1 cellular context compared by ENCODE assay signal in genomic region chr1:2412773-2413494, GRCh38.
TF ChIP-seq lines count a peak whose summit lies in the region.

No MANE protein-coding gene starts in this region.

TF ChIP-seq in HepG2, 621 proteins besides CTCF, POLR2A, EP300 and RAD21 (continued from another document and continues in another):
- TF ChIP-seq PBX2 (CRISPR knock-in tag; IDR thresholded peaks at IDR 0.05) (no peak), YEATS4 (CRISPR knock-in tag; IDR thresholded peaks at IDR 0.05; ENCODE audit: borderline replicate concordance) (peak; percentile 92; the same call in 1 of the 2 replicates), SOX6 (IDR thresholded peaks at IDR 0.05) (no peak), SOX6 (CRISPR knock-in tag; IDR thresholded peaks at IDR 0.05) (no peak), ZNF580 (CRISPR knock-in tag; IDR thresholded peaks at IDR 0.05; ENCODE audit: borderline replicate concordance, low read depth) (peak; percentile 67; the same call in 1 of the 2 replicates), PITX1 (CRISPR knock-in tag; IDR thresholded peaks at IDR 0.05) (no peak), ZNF251 (CRISPR knock-in tag; IDR thresholded peaks at IDR 0.05) (0 out of 2 replicates have a peak, but pooled peaks have one; percentile 59), HOXA9 (CRISPR knock-in tag; IDR thresholded peaks at IDR 0.05; ENCODE audit: borderline replicate concordance) (0 out of 2 replicates have a peak, but pooled peaks have one; percentile 53), ZSCAN31 (CRISPR knock-in tag; IDR thresholded peaks at IDR 0.05; ENCODE audit: low read depth) (peak; percentile 18; the same call in 1 of the 2 replicates), ZNF44 (CRISPR knock-in tag; IDR thresholded peaks at IDR 0.05) (peak; percentile 62; the same call in 1 of the 2 replicates), PAWR (CRISPR knock-in tag; IDR thresholded peaks at IDR 0.05; ENCODE audit: borderline replicate concordance) (no peak), ZBTB43 (CRISPR knock-in tag; conservative IDR thresholded peaks at IDR 0.05) (peak; percentile 71), ZNF160 (CRISPR knock-in tag; IDR thresholded peaks at IDR 0.05) (no peak), TAF1 (CRISPR knock-in tag; IDR thresholded peaks at IDR 0.05) (peak; percentile 66), ZNF329 (CRISPR knock-in tag; IDR thresholded peaks at IDR 0.05; ENCODE audit: low read depth) (peak; percentile 43; the same call in 1 of the 2 replicates), ARNT2 (CRISPR knock-in tag; IDR thresholded peaks at IDR 0.05; ENCODE audit: low read depth) (peak; percentile 85), ZFP1 (CRISPR knock-in tag; IDR thresholded peaks at IDR 0.05) (no peak), NONO (IDR thresholded peaks at IDR 0.05) (no peak), NONO (CRISPR knock-in tag; conservative IDR thresholded peaks at IDR 0.05) (peak; percentile 42; the same call in 1 of the 2 replicates), ZMYM2 (CRISPR knock-in tag; IDR thresholded peaks at IDR 0.05) (no peak), THAP11 (CRISPR knock-in tag; IDR thresholded peaks at IDR 0.05) (no peak), E2F5 (CRISPR knock-in tag; conservative IDR thresholded peaks at IDR 0.05) (peak; percentile 76; the same call in 1 of the 2 replicates), TBX3 (IDR thresholded peaks at IDR 0.05; ENCODE audit: borderline replicate concordance) (no peak), TFDP2 (CRISPR knock-in tag; IDR thresholded peaks at IDR 0.05) (peak; percentile 83), ZNF839 (CRISPR knock-in tag; IDR thresholded peaks at IDR 0.05; ENCODE audit: borderline replicate concordance) (0 out of 2 replicates have a peak, but pooled peaks have one; percentile 12), ETV6 (CRISPR knock-in tag; conservative IDR thresholded peaks at IDR 0.05) (peak; percentile 37; the same call in 1 of the 2 replicates), RNF2 (conservative IDR thresholded peaks at IDR 0.05; ENCODE audit: low read depth) (peak; percentile 95), ZNF746 (CRISPR knock-in tag; IDR thresholded peaks at IDR 0.05) (0 out of 2 replicates have a peak, but pooled peaks have one; percentile 21), ZNF816 (CRISPR knock-in tag; IDR thresholded peaks at IDR 0.05; ENCODE audit: borderline replicate concordance) (no peak; the same call in 1 of the 2 replicates), MAFF (IDR thresholded peaks at IDR 0.05; ENCODE audit: low read depth, low read length) (no peak), ZFP82 (CRISPR knock-in tag; IDR thresholded peaks at IDR 0.05; ENCODE audit: borderline replicate concordance) (peak; percentile 89; the same call in 1 of the 2 replicates)
- TF ChIP-seq, protein P1, sequence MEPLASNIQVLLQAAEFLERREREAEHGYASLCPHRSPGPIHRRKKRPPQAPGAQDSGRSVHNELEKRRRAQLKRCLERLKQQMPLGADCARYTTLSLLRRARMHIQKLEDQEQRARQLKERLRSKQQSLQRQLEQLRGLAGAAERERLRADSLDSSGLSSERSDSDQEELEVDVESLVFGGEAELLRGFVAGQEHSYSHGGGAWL (CRISPR knock-in tag; IDR thresholded peaks at IDR 0.05), result peak; percentile 69; the same call in 1 of the 2 replicates
- TF ChIP-seq, protein P2, sequence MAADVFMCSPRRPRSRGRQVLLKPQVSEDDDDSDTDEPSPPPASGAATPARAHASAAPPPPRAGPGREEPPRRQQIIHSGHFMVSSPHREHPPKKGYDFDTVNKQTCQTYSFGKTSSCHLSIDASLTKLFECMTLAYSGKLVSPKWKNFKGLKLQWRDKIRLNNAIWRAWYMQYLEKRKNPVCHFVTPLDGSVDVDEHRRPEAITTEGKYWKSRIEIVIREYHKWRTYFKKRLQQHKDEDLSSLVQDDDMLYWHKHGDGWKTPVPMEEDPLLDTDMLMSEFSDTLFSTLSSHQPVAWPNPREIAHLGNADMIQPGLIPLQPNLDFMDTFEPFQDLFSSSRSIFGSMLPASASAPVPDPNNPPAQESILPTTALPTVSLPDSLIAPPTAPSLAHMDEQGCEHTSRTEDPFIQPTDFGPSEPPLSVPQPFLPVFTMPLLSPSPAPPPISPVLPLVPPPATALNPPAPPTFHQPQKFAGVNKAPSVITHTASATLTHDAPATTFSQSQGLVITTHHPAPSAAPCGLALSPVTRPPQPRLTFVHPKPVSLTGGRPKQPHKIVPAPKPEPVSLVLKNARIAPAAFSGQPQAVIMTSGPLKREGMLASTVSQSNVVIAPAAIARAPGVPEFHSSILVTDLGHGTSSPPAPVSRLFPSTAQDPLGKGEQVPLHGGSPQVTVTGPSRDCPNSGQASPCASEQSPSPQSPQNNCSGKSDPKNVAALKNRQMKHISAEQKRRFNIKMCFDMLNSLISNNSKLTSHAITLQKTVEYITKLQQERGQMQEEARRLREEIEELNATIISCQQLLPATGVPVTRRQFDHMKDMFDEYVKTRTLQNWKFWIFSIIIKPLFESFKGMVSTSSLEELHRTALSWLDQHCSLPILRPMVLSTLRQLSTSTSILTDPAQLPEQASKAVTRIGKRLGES (CRISPR knock-in tag; IDR thresholded peaks at IDR 0.05; ENCODE audit: borderline replicate concordance), result 0 out of 2 replicates have a peak, but pooled peaks have one; percentile 38
- TF ChIP-seq, protein P3, sequence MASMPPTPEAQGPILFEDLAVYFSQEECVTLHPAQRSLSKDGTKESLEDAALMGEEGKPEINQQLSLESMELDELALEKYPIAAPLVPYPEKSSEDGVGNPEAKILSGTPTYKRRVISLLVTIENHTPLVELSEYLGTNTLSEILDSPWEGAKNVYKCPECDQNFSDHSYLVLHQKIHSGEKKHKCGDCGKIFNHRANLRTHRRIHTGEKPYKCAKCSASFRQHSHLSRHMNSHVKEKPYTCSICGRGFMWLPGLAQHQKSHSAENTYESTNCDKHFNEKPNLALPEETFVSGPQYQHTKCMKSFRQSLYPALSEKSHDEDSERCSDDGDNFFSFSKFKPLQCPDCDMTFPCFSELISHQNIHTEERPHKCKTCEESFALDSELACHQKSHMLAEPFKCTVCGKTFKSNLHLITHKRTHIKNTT (CRISPR knock-in tag; IDR thresholded peaks at IDR 0.05), result no peak
- TF ChIP-seq, protein P4, sequence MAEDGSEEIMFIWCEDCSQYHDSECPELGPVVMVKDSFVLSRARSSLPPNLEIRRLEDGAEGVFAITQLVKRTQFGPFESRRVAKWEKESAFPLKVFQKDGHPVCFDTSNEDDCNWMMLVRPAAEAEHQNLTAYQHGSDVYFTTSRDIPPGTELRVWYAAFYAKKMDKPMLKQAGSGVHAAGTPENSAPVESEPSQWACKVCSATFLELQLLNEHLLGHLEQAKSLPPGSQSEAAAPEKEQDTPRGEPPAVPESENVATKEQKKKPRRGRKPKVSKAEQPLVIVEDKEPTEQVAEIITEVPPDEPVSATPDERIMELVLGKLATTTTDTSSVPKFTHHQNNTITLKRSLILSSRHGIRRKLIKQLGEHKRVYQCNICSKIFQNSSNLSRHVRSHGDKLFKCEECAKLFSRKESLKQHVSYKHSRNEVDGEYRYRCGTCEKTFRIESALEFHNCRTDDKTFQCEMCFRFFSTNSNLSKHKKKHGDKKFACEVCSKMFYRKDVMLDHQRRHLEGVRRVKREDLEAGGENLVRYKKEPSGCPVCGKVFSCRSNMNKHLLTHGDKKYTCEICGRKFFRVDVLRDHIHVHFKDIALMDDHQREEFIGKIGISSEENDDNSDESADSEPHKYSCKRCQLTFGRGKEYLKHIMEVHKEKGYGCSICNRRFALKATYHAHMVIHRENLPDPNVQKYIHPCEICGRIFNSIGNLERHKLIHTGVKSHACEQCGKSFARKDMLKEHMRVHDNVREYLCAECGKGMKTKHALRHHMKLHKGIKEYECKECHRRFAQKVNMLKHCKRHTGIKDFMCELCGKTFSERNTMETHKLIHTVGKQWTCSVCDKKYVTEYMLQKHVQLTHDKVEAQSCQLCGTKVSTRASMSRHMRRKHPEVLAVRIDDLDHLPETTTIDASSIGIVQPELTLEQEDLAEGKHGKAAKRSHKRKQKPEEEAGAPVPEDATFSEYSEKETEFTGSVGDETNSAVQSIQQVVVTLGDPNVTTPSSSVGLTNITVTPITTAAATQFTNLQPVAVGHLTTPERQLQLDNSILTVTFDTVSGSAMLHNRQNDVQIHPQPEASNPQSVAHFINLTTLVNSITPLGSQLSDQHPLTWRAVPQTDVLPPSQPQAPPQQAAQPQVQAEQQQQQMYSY (CRISPR knock-in tag; IDR thresholded peaks at IDR 0.05), result peak; percentile 20; the same call in 1 of the 2 replicates
- TF ChIP-seq, protein P5, sequence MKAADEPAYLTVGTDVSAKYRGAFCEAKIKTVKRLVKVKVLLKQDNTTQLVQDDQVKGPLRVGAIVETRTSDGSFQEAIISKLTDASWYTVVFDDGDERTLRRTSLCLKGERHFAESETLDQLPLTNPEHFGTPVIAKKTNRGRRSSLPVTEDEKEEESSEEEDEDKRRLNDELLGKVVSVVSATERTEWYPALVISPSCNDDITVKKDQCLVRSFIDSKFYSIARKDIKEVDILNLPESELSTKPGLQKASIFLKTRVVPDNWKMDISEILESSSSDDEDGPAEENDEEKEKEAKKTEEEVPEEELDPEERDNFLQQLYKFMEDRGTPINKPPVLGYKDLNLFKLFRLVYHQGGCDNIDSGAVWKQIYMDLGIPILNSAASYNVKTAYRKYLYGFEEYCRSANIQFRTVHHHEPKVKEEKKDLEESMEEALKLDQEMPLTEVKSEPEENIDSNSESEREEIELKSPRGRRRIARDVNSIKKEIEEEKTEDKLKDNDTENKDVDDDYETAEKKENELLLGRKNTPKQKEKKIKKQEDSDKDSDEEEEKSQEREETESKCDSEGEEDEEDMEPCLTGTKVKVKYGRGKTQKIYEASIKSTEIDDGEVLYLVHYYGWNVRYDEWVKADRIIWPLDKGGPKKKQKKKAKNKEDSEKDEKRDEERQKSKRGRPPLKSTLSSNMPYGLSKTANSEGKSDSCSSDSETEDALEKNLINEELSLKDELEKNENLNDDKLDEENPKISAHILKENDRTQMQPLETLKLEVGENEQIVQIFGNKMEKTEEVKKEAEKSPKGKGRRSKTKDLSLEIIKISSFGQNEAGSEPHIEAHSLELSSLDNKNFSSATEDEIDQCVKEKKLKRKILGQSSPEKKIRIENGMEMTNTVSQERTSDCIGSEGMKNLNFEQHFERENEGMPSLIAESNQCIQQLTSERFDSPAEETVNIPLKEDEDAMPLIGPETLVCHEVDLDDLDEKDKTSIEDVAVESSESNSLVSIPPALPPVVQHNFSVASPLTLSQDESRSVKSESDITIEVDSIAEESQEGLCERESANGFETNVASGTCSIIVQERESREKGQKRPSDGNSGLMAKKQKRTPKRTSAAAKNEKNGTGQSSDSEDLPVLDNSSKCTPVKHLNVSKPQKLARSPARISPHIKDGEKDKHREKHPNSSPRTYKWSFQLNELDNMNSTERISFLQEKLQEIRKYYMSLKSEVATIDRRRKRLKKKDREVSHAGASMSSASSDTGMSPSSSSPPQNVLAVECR (CRISPR knock-in tag; IDR thresholded peaks at IDR 0.05; ENCODE audit: borderline replicate concordance), result peak; percentile 87; the same call in 1 of the 2 replicates
- TF ChIP-seq, protein P6, sequence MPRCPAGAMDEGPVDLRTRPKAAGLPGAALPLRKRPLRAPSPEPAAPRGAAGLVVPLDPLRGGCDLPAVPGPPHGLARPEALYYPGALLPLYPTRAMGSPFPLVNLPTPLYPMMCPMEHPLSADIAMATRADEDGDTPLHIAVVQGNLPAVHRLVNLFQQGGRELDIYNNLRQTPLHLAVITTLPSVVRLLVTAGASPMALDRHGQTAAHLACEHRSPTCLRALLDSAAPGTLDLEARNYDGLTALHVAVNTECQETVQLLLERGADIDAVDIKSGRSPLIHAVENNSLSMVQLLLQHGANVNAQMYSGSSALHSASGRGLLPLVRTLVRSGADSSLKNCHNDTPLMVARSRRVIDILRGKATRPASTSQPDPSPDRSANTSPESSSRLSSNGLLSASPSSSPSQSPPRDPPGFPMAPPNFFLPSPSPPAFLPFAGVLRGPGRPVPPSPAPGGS (CRISPR knock-in tag; IDR thresholded peaks at IDR 0.05), result 0 out of 2 replicates have a peak, but pooled peaks have one; percentile 55
